In the genomic region with DNA sequence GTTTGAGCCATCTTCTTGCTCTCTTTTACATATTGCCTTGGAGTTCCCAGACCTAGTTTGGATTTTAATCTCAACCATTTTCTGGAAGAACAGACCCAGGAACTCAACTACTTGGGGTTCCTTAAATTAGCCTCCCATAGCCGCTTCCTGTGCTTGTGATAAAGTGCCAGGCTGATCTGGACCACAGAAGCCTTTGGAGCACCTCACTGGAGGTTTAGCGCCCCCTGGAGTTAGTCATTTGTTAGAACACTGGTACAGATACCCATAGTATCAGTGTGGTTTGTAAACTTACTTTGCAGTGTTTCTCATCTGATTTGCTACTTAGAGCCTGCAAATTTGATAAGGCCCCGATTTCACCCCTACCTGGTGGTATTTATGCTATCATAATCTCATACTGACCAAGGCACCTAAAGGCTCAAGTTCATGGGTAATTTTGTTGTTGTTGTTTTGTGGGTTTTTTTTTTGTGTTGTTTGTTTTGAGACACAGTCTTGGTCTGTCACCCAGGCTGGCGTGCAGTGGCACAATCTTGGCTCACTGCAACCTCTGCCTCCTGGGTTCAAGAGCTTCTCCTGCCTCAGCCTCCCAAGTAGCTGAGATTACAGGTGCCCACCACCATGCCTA, we compare ENCODE assay signal across 8 cellular contexts. TPM values are rescaled to one million over a fixed set of nuclear protein-coding genes. Genes with fewer than 3 reads are reported as not detected.
DNase-seq lines count a peak whose midpoint lies in the region; ATAC-seq, FAIRE-seq and TF ChIP-seq lines count a peak whose summit lies in the region.

No MANE protein-coding gene starts in this region.

- no peak overlapping the region for H2AFZ ChIP-seq in parathyroid adenoma

- no peaks in the 10 kb centered on the region for H3K4me1 ChIP-seq in SJCRH30
- H3K4me1 ChIP-seq in parathyroid adenoma, result peaks cover 10% of the 10 kb centered on the region
- H3K4me1 ChIP-seq in upper lobe of right lung, result peaks cover 16% of the 10 kb centered on the region

- peaks cover 42% of the 10 kb centered on the region for H3K79me2 ChIP-seq in parathyroid adenoma

- no peak overlapping the region for H3K9ac ChIP-seq in parathyroid adenoma

- H3K4me3 ChIP-seq in SJCRH30 (no peak overlapping the region), parathyroid adenoma (ENCODE audit: low read depth, low read length) (no peak overlapping the region), upper lobe of right lung (no peak overlapping the region)

- ATAC-seq in upper lobe of right lung (peak; percentile 84), HG02840 (IDR thresholded peaks at IDR 0.05; ENCODE audit: low FRiP score, unreplicated experiment) (no peak)

- H3K9me3 ChIP-seq in SJCRH30 (replicated peaks) (no peaks in the 10 kb centered on the region), parathyroid adenoma (ENCODE audit: control insufficient read depth, low read length) (no peaks in the 10 kb centered on the region), upper lobe of right lung (no peaks in the 10 kb centered on the region)

- no peak overlapping the region for H3K4me2 ChIP-seq in parathyroid adenoma (ENCODE audit: low read length)

- TF ChIP-seq CTCF in GM12801 (IDR thresholded peaks at IDR 0.05; ENCODE audit: extremely low read depth, insufficient read length) (peak; percentile 23), parathyroid adenoma (IDR thresholded peaks at IDR 0.05) (peak; percentile 90), upper lobe of right lung (IDR thresholded peaks at IDR 0.05) (peak; percentile 86)

- intact Hi-C loops in upper lobe of right lung (cut with DNase I), result loop anchor here (5.0 kb wide), 1 partner anchor 67 kb away; no protein-coding TSS in a partner anchor

- peaks cover 17% of the 10 kb centered on the region for H3K36me3 ChIP-seq in SJCRH30
- no peaks in the 10 kb centered on the region for H3K36me3 ChIP-seq in parathyroid adenoma (ENCODE audit: control insufficient read depth, insufficient read depth, low read length)
- H3K36me3 ChIP-seq in upper lobe of right lung, result peaks cover 51% of the 10 kb centered on the region

- DNase-seq in NAMALWA (ENCODE audit: low spot score), result peak; percentile 90
- DNase-seq in SJCRH30, result peak; percentile 78 to 91
- DNase-seq in activated effector memory CD4-positive, alpha-beta T cell treated with Interleukin-2 at 50 U/mL for 16 hours, result peak; percentile 38
- DNase-seq in frontal cortex (ENCODE audit: low spot score in 2 of 2), result peak; percentile 69 to 75
- DNase-seq in upper lobe of right lung, result no peak

- H3K27me3 ChIP-seq in SJCRH30, result no peaks in the 10 kb centered on the region
- no peaks in the 10 kb centered on the region for H3K27me3 ChIP-seq in parathyroid adenoma (ENCODE audit: control insufficient read depth, insufficient read depth, low read length)
- H3K27me3 ChIP-seq in upper lobe of right lung, result no peaks in the 10 kb centered on the region

- H3K27ac ChIP-seq in SJCRH30 (no peak overlapping the region), parathyroid adenoma (no peak overlapping the region), upper lobe of right lung (no peak overlapping the region)

- no peak for FAIRE-seq in frontal cortex (lab: Jason Lieb, UNC)

RNA-seq across cellular contexts. Expression of a gene that starts 3.7 kb away (rescaled TPM):
- 16.9 and 20.2 TPM in 2 replicates for total RNA-seq in SJCRH30 (2014; rRNA removed; shearing (Covaris generic))
- total RNA-seq in frontal cortex, result 11.0 TPM
- 23.0 TPM for total RNA-seq in upper lobe of right lung

RNA-seq across cellular contexts. Expression of a gene that starts 11.7 kb away (rescaled TPM):
- 1.1 and 1.3 TPM in 2 replicates for total RNA-seq in SJCRH30 (2014; rRNA removed; shearing (Covaris generic))
- 4.9 TPM for total RNA-seq in frontal cortex
- 20.9 TPM for total RNA-seq in upper lobe of right lung

RNA-seq across cellular contexts. Expression of a gene that starts 27.0 kb away (rescaled TPM):
- total RNA-seq in SJCRH30 (2014; rRNA removed; shearing (Covaris generic)), result 77.7 and 83.1 TPM in 2 replicates
- total RNA-seq in frontal cortex, result 35.5 TPM
- total RNA-seq in upper lobe of right lung, result 115 TPM

Comparison
In these comparisons a context has a peak if more than half of its experiments do, and no peak if none do; other contexts are left out.
1. CTCF ChIP-seq: peak in every context shown above with its lines; median percentile 90 in parathyroid adenoma; 86 in upper lobe of right lung; 23 in GM12801.